Comparison of ENCODE assay signal across 13 cellular contexts in the genomic region with DNA sequence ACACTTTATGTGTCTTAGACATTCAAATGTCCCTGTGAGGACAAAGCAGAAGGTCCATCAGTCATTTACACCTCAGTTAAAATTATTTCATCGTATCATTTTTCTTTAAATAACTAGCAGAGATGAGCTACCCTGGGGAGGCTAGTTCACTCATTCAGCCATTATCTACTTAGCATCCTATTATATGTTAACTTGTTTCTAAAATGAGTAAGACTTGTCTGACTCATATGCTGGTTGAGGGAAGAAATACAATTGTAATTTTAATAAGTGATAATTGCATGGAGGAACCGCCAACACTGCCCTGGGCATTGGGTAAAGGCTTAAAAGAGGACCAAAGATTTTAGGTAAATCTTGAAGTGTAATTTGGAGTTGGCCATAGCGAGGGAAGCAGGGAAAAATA. TPM values are rescaled to one million over a fixed set of nuclear protein-coding genes. Genes with fewer than 3 reads are reported as not detected.
DNase-seq lines count a peak whose midpoint lies in the region; ATAC-seq and TF ChIP-seq lines count a peak whose summit lies in the region.
"Had no signal": no experiment of that assay in that cellular context is flagged by ENCODE, and none has a peak within 500 bp of the region (broad histone marks: within the 10 kb centered on the region; RNA-seq: fewer than 3 reads in every experiment).

No MANE protein-coding gene starts in this region.

- ATAC-seq in GM18870 (IDR thresholded peaks at IDR 0.05; ENCODE audit: unreplicated experiment), result peak; percentile 75
- ATAC-seq in HG03457 (IDR thresholded peaks at IDR 0.05; ENCODE audit: unreplicated experiment), result peak; percentile 63
- no peak for ATAC-seq in GM21360 (IDR thresholded peaks at IDR 0.05; ENCODE audit: unreplicated experiment)
- no peak for ATAC-seq in GM18858 (IDR thresholded peaks at IDR 0.05; ENCODE audit: unreplicated experiment)
- ATAC-seq in GM19023 (IDR thresholded peaks at IDR 0.05; ENCODE audit: unreplicated experiment), result no peak
- ATAC-seq: gastrocnemius medialis; natural killer cell treated with Interleukin-12 subunit alpha and Interleukin-12 subunit beta and Interleukin-15 and Interleukin-18, amount 100 ng/mL, for 72 hours had no signal

- no peak for TF ChIP-seq CTCF in cardiac fibroblast (IDR thresholded peaks at IDR 0.05; ENCODE audit: low read depth, low read length)

- H3K27me3 Mint-ChIP-seq in immature natural killer cell (ENCODE audit: low read depth in 3 of 3), result peaks cover 0 to 9% (median 0%) of the 10 kb centered on the region in 3 donors

- DNase-seq in AG08396 (ENCODE audit: low spot score), result peak; percentile 18
- peak; percentile 26 to 41 for DNase-seq in cardiac fibroblast (ENCODE audit: low read depth in 2 of 2)
- DNase-seq in immature natural killer cell, result no peak
- DNase-seq: activated naive CD8-positive, alpha-beta T cell treated with anti-CD3 and anti-CD28 coated beads, Interleukin-2, amount 10 ng/mL, durations not matched to agents 7 days and 5 days; activated T-cell treated with anti-CD3 and anti-CD28 coated beads, Interleukin-2, amount 50 U/mL, for 4 hours; gastrocnemius medialis; NCI-H226 had no signal

- no peaks in the 10 kb centered on the region for H3K4me1 Mint-ChIP-seq in immature natural killer cell
- H3K4me1 Mint-ChIP-seq: activated naive CD8-positive, alpha-beta T cell treated with anti-CD3 and anti-CD28 coated beads, Interleukin-2, amount 10 ng/mL, durations not matched to agents 7 days and 5 days had no signal

- H3K36me3 Mint-ChIP-seq in immature natural killer cell, result no peaks in the 10 kb centered on the region
- H3K36me3 Mint-ChIP-seq: activated naive CD8-positive, alpha-beta T cell treated with anti-CD3 and anti-CD28 coated beads, Interleukin-2, amount 10 ng/mL, durations not matched to agents 7 days and 5 days; natural killer cell treated with Interleukin-12 subunit alpha and Interleukin-12 subunit beta and Interleukin-15 and Interleukin-18, amount 100 ng/mL, for 72 hours had no signal

- no peak overlapping the region for H3K4me3 Mint-ChIP-seq in immature natural killer cell
- H3K4me3 Mint-ChIP-seq: activated naive CD8-positive, alpha-beta T cell treated with anti-CD3 and anti-CD28 coated beads, Interleukin-2, amount 10 ng/mL, durations not matched to agents 7 days and 5 days; activated T-cell treated with anti-CD3 and anti-CD28 coated beads, Interleukin-2, amount 50 U/mL, for 4 hours; natural killer cell treated with Interleukin-12 subunit alpha and Interleukin-12 subunit beta and Interleukin-15 and Interleukin-18, amount 100 ng/mL, for 72 hours had no signal

- H3K27ac Mint-ChIP-seq in immature natural killer cell, result no peak overlapping the region
- H3K27ac Mint-ChIP-seq: activated naive CD8-positive, alpha-beta T cell treated with anti-CD3 and anti-CD28 coated beads, Interleukin-2, amount 10 ng/mL, durations not matched to agents 7 days and 5 days; natural killer cell treated with Interleukin-12 subunit alpha and Interleukin-12 subunit beta and Interleukin-15 and Interleukin-18, amount 100 ng/mL, for 72 hours had no signal

- H3K4me3 ChIP-seq in cardiac fibroblast (replicated peaks in 1 of 2; ENCODE audit: low read depth in 2 of 2, low read length in 2 of 2), result no peak overlapping the region
- H3K4me3 ChIP-seq: gastrocnemius medialis had no signal

- H3K9me3 Mint-ChIP-seq in immature natural killer cell, result peaks cover 0 to 4% (median 0%) of the 10 kb centered on the region in 6 donors
- H3K9me3 Mint-ChIP-seq: activated T-cell treated with anti-CD3 and anti-CD28 coated beads, Interleukin-2, amount 50 U/mL, for 4 hours; natural killer cell treated with Interleukin-12 subunit alpha and Interleukin-12 subunit beta and Interleukin-15 and Interleukin-18, amount 100 ng/mL, for 72 hours had no signal

RNA-seq across cellular contexts. Expression of gene PTPRK, which starts 12.4 kb away (rescaled TPM):
- not detected for polyA plus RNA-seq in immature natural killer cell

Comparison
In these comparisons a context has a peak if more than half of its experiments do, and no peak if none do; other contexts are left out.
1. DNase-seq: peak in AG08396 (single experiment) and cardiac fibroblast (2 of 2); none in immature natural killer cell (0 of 3).
2. ATAC-seq: peak in GM18870 (single experiment) and HG03457 (single experiment); none in GM21360 (single experiment), GM18858 (single experiment) and GM19023 (single experiment).